Comparison of ENCODE assay signal across 17 cellular contexts in genomic region chr12:21906919-21907642, GRCh38. TPM values are rescaled to one million over a fixed set of nuclear protein-coding genes. Genes with fewer than 3 reads are reported as not detected.
DNase-seq lines count a peak whose midpoint lies in the region; ATAC-seq and TF ChIP-seq lines count a peak whose summit lies in the region.
"Had no signal": no experiment of that assay in that cellular context is flagged by ENCODE, and none has a peak within 500 bp of the region (broad histone marks: within the 10 kb centered on the region; RNA-seq: fewer than 3 reads in every experiment).

No MANE protein-coding gene starts in this region.

- H3K4me1 ChIP-seq in ovary (ENCODE audit: insufficient read depth) (no peaks in the 10 kb centered on the region), MM.1S (ENCODE audit: low read length) (no peaks in the 10 kb centered on the region)
- H3K4me1 ChIP-seq: stomach had no signal

- H3K9ac ChIP-seq in MM.1S (ENCODE audit: low read length), result no peak overlapping the region

- H3F3A ChIP-seq in MM.1S (ENCODE audit: insufficient read depth, low read length), result no peaks in the 10 kb centered on the region

- H3K27me3 ChIP-seq in ovary (no peaks in the 10 kb centered on the region), MM.1S (replicated peaks; ENCODE audit: insufficient read depth, low read length) (no peaks in the 10 kb centered on the region)
- H3K27me3 ChIP-seq: stomach had no signal

- ATAC-seq in GM18508 (IDR thresholded peaks at IDR 0.05; ENCODE audit: insufficient read depth, unreplicated experiment) (peak; percentile 97), GM21737 (IDR thresholded peaks at IDR 0.05; ENCODE audit: unreplicated experiment) (peak; percentile 72), HG03354 (IDR thresholded peaks at IDR 0.05; ENCODE audit: poor library complexity, severe bottlenecking, unreplicated experiment) (peak; percentile 98)
- ATAC-seq: right cardiac atrium, T-cell had no signal

- TF ChIP-seq POLR2A in ovary (IDR thresholded peaks at IDR 0.05), result no peak

- H3K4me2 ChIP-seq in MM.1S (ENCODE audit: low read depth, low read length), result no peak overlapping the region

- no peaks in the 10 kb centered on the region for H4K20me1 ChIP-seq in MM.1S (ENCODE audit: insufficient read depth, low read length)

- no peak for TF ChIP-seq EP300 in ovary (IDR thresholded peaks at IDR 0.05)

- no peak overlapping the region for H3K4me3 ChIP-seq in ovary
- H3K4me3 ChIP-seq in MM.1S (ENCODE audit: low read length), result no peak overlapping the region
- H3K4me3 ChIP-seq: stomach had no signal

- H3K9me3 ChIP-seq in ovary, result no peaks in the 10 kb centered on the region
- H3K9me3 ChIP-seq in MM.1S (replicated peaks; ENCODE audit: insufficient read depth, low read length), result no peaks in the 10 kb centered on the region
- H3K9me3 ChIP-seq: stomach had no signal

- H3K36me3 ChIP-seq in ovary (no peaks in the 10 kb centered on the region), MM.1S (replicated peaks; ENCODE audit: insufficient read depth, low read length) (no peaks in the 10 kb centered on the region)

- H3K79me2 ChIP-seq in MM.1S (ENCODE audit: low read length), result no peaks in the 10 kb centered on the region

- H3K27ac ChIP-seq in ovary (no peak overlapping the region), MM.1S (ENCODE audit: low read length) (no peak overlapping the region)
- H3K27ac ChIP-seq: stomach had no signal

- no peak for TF ChIP-seq CTCF in ovary (IDR thresholded peaks at IDR 0.05)
- TF ChIP-seq CTCF in MM.1S (IDR thresholded peaks at IDR 0.05; ENCODE audit: low read length), result no peak

- H2AFZ ChIP-seq in MM.1S (ENCODE audit: low read length), result no peak overlapping the region

- WGBS in ovary, 3 donors, result 88 to 91% (median 90%) methylated on average over 6 of the region's 6 CpGs

- intact Hi-C loops in ovary (cut with DNase I), result no loop called here

- DNase-seq in iris pigment epithelial cell (ENCODE audit: low read depth) (peak; percentile 2), UCSD-AML1 (lab: John Stamatoyannopoulos, UW; ENCODE audit: unreplicated experiment) (no peak), ovary (no peak), MM.1S (no peak), SW 1271 (lab: John Stamatoyannopoulos, UW) (no peak)
- DNase-seq: amygdala, kidney glomerular epithelial cell, naive B cell, NCI-H2171, right cardiac atrium, stomach, T-cell had no signal

- H3K9me2 ChIP-seq in MM.1S (replicated peaks; ENCODE audit: insufficient read depth, low read length), result no peaks in the 10 kb centered on the region

RNA-seq across cellular contexts. Expression of gene ABCC9, which starts 34.1 kb away (rescaled TPM):
- 10 to 100 TPM; 15.6 to 54.8 (median 21.3) TPM for total RNA-seq in ovary
- polyA plus RNA-seq in ovary, result 10 to 100 TPM in 1 of 2 donors, 1 to 10 TPM in 1; 4.9 to 13.9 TPM
- total RNA-seq: HT-29 had no signal
- polyA plus RNA-seq: CD14-positive monocyte had no signal
